ENCODE assay signal across 8 cellular contexts in genomic region chr22:19122752-19123492, GRCh38. TPM values are rescaled to one million over a fixed set of nuclear protein-coding genes. Genes with fewer than 3 reads are reported as not detected.
DNase-seq lines count a peak whose midpoint lies in the region; ATAC-seq lines count a peak whose summit lies in the region.

No MANE protein-coding gene starts in this region.

- ATAC-seq in HG02642 (IDR thresholded peaks at IDR 0.05; ENCODE audit: poor library complexity, unreplicated experiment) = peak; percentile 1
- peak; percentile 1 for ATAC-seq in activated naive CD8-positive, alpha-beta T cell treated with anti-CD3 and anti-CD28 coated beads, Interleukin-2, amount 10 ng/mL, durations not matched to agents 7 days and 5 days (ENCODE audit: low read depth)
- no peak for ATAC-seq in HG02885 (IDR thresholded peaks at IDR 0.05; ENCODE audit: poor library complexity, unreplicated experiment)

- no peaks in the 10 kb centered on the region for H3K9me3 ChIP-seq in BLaER1 treated with 17β-estradiol and CSF1 and Interleukin-3, amounts not matched to agents 10 nM and 100 nM (replicated peaks in 1 of 11)
- H3K9me3 ChIP-seq in iPS-18a (ENCODE audit: control insufficient read depth, low read depth, low read length) (no peaks in the 10 kb centered on the region), skeletal muscle tissue (ENCODE audit: control insufficient read depth in 3 of 3, low read length in 3 of 3) (no peaks in the 10 kb centered on the region)

- H4K20me1 ChIP-seq in BLaER1 treated with 17β-estradiol and CSF1 and Interleukin-3, amounts not matched to agents 10 nM and 100 nM = peaks cover 34 to 46% (median 38%) of the 10 kb centered on the region in 11 experiments; a peak in 21 of 22 replicates

- peaks cover 0 to 25% (median 9%) of the 10 kb centered on the region in 11 experiments; a peak in 10 of 22 replicates for H3K36me3 ChIP-seq in BLaER1 treated with 17β-estradiol and CSF1 and Interleukin-3, amounts not matched to agents 10 nM and 100 nM
- peaks cover 4% of the 10 kb centered on the region for H3K36me3 ChIP-seq in iPS-18a (ENCODE audit: control insufficient read depth, low read depth, low read length)
- peaks cover 2 to 3% (median 3%) of the 10 kb centered on the region in 3 donors for H3K36me3 ChIP-seq in skeletal muscle tissue (ENCODE audit: control insufficient read depth in 3 of 3, insufficient read depth in 3 of 3, low read length in 3 of 3)

- H3K9ac ChIP-seq in BLaER1 treated with 17β-estradiol and CSF1 and Interleukin-3, amounts not matched to agents 10 nM and 100 nM = peak overlapping the region; percentile 52 to 85 (median 67); a peak in 20 of 22 replicates
- peak overlapping the region; percentile 72 for H3K9ac ChIP-seq in iPS-18a (ENCODE audit: low read length)
- peak overlapping the region; percentile 40 to 76 (median 60) for H3K9ac ChIP-seq in skeletal muscle tissue (ENCODE audit: low read depth in 1 of 3, low read length in 3 of 3)

- no peaks in the 10 kb centered on the region for H3K9me3 Mint-ChIP-seq in activated naive CD8-positive, alpha-beta T cell treated with anti-CD3 and anti-CD28 coated beads, Interleukin-2, amount 10 ng/mL, durations not matched to agents 7 days and 5 days

- no peaks in the 10 kb centered on the region for H3K27me3 ChIP-seq in BLaER1 treated with 17β-estradiol and CSF1 and Interleukin-3, amounts not matched to agents 10 nM and 100 nM
- no peaks in the 10 kb centered on the region for H3K27me3 ChIP-seq in iPS-18a (ENCODE audit: control insufficient read depth, insufficient read depth, low read length)
- H3K27me3 ChIP-seq in skeletal muscle tissue (ENCODE audit: control insufficient read depth in 3 of 3, insufficient read depth in 3 of 3, low read length in 3 of 3) = no peaks in the 10 kb centered on the region

- peak overlapping the region; percentile 85 for H3K27ac Mint-ChIP-seq in activated naive CD8-positive, alpha-beta T cell treated with anti-CD3 and anti-CD28 coated beads, Interleukin-2, amount 10 ng/mL, durations not matched to agents 7 days and 5 days

- POLR2A ChIA-PET in activated naive CD8-positive, alpha-beta T cell treated with anti-CD3 and anti-CD28 coated beads, Interleukin-2, amount 10 ng/mL, durations not matched to agents 7 days and 5 days (lab: Charles Lee) = interaction anchor here (1.1 to 2.8 kb wide), 5 partner anchors 12 to 51 kb away, joined by 3 to 27 read pairs (median 12); partner anchors contain the start of gene ESS2

- H3K36me3 Mint-ChIP-seq in activated naive CD8-positive, alpha-beta T cell treated with anti-CD3 and anti-CD28 coated beads, Interleukin-2, amount 10 ng/mL, durations not matched to agents 7 days and 5 days = no peaks in the 10 kb centered on the region

- H3K27me3 Mint-ChIP-seq in activated naive CD8-positive, alpha-beta T cell treated with anti-CD3 and anti-CD28 coated beads, Interleukin-2, amount 10 ng/mL, durations not matched to agents 7 days and 5 days = no peaks in the 10 kb centered on the region

- peaks cover 29% of the 10 kb centered on the region for H3K4me1 Mint-ChIP-seq in activated naive CD8-positive, alpha-beta T cell treated with anti-CD3 and anti-CD28 coated beads, Interleukin-2, amount 10 ng/mL, durations not matched to agents 7 days and 5 days

- no peak for DNase-seq in activated naive CD8-positive, alpha-beta T cell treated with anti-CD3 and anti-CD28 coated beads, Interleukin-2, amount 10 ng/mL, durations not matched to agents 7 days and 5 days
- DNase-seq in COR-L47 (lab: John Stamatoyannopoulos, UW) (no peak), GM19238 (ENCODE audit: insufficient read length, low spot score) (no peak)

- H3K4me3 Mint-ChIP-seq in activated naive CD8-positive, alpha-beta T cell treated with anti-CD3 and anti-CD28 coated beads, Interleukin-2, amount 10 ng/mL, durations not matched to agents 7 days and 5 days = peak overlapping the region; percentile 90

- peak overlapping the region; percentile 70 to 90 (median 89) for H3K4me3 ChIP-seq in BLaER1 treated with 17β-estradiol and CSF1 and Interleukin-3, amounts not matched to agents 10 nM and 100 nM
- H3K4me3 ChIP-seq in iPS-18a (ENCODE audit: low read length) (peak overlapping the region; percentile 72), skeletal muscle tissue (ENCODE audit: low read length in 3 of 3) (peak overlapping the region; percentile 65 to 74 (median 68))

- H3K27ac ChIP-seq in BLaER1 treated with 17β-estradiol and CSF1 and Interleukin-3, amounts not matched to agents 10 nM and 100 nM = peak overlapping the region in 6 of 11 experiments; percentile 39 to 66 (median 46); a peak in 10 of 22 replicates
- peak overlapping the region; percentile 47 for H3K27ac ChIP-seq in iPS-18a (ENCODE audit: low read length)
- H3K27ac ChIP-seq in skeletal muscle tissue (ENCODE audit: low read depth, low read length) = peak overlapping the region; percentile 56

- peak overlapping the region; percentile 80 to 92 (median 86) for H3K4me2 ChIP-seq in BLaER1 treated with 17β-estradiol and CSF1 and Interleukin-3, amounts not matched to agents 10 nM and 100 nM

- H3K4me1 ChIP-seq in BLaER1 treated with 17β-estradiol and CSF1 and Interleukin-3, amounts not matched to agents 10 nM and 100 nM = peaks cover 38 to 48% (median 44%) of the 10 kb centered on the region in 10 experiments
- peaks cover 12% of the 10 kb centered on the region for H3K4me1 ChIP-seq in iPS-18a (ENCODE audit: control insufficient read depth, low read depth, low read length)
- peaks cover 35 to 42% (median 37%) of the 10 kb centered on the region in 3 donors for H3K4me1 ChIP-seq in skeletal muscle tissue (ENCODE audit: control insufficient read depth in 3 of 3, insufficient read depth in 3 of 3, low read length in 3 of 3)

RNA-seq across cellular contexts. Expression of gene DGCR2, which starts 0.7 kb away (rescaled TPM):
- 10 to 100 TPM; 38.0 to 38.3 TPM for total RNA-seq in activated naive CD8-positive, alpha-beta T cell treated with anti-CD3 and anti-CD28 coated beads, Interleukin-2, amount 10 ng/mL, durations not matched to agents 7 days and 5 days
- 41.8 TPM for total RNA-seq in skeletal muscle tissue

RNA-seq across cellular contexts. Expression of gene TSSK2, which starts 8.2 kb away (rescaled TPM):
- not detected for total RNA-seq in activated naive CD8-positive, alpha-beta T cell treated with anti-CD3 and anti-CD28 coated beads, Interleukin-2, amount 10 ng/mL, durations not matched to agents 7 days and 5 days
- total RNA-seq in skeletal muscle tissue = not detected

RNA-seq across cellular contexts. Expression of gene ESS2, which starts 21.5 kb away (rescaled TPM):
- 10 to 100 TPM; 18.5 to 20.3 TPM for total RNA-seq in activated naive CD8-positive, alpha-beta T cell treated with anti-CD3 and anti-CD28 coated beads, Interleukin-2, amount 10 ng/mL, durations not matched to agents 7 days and 5 days
- 3.7 TPM for total RNA-seq in skeletal muscle tissue

RNA-seq across cellular contexts. Expression of gene GSC2, which starts 27.2 kb away (rescaled TPM):
- total RNA-seq in activated naive CD8-positive, alpha-beta T cell treated with anti-CD3 and anti-CD28 coated beads, Interleukin-2, amount 10 ng/mL, durations not matched to agents 7 days and 5 days = not detected
- total RNA-seq in skeletal muscle tissue = not detected

RNA-seq across cellular contexts. Expression of gene SLC25A1, which starts 55.6 kb away (rescaled TPM):
- total RNA-seq in activated naive CD8-positive, alpha-beta T cell treated with anti-CD3 and anti-CD28 coated beads, Interleukin-2, amount 10 ng/mL, durations not matched to agents 7 days and 5 days = 10 to 100 TPM; 63.2 to 66.3 TPM
- 17.2 TPM for total RNA-seq in skeletal muscle tissue
